Comparison of ENCODE assay signal across 8 cellular contexts in genomic region chr22:35399678-35400334, GRCh38. TPM values are rescaled to one million over a fixed set of nuclear protein-coding genes. Genes with fewer than 3 reads are reported as not detected.
DNase-seq lines count a peak whose midpoint lies in the region; ATAC-seq and TF ChIP-seq lines count a peak whose summit lies in the region.

Gene MCM5 (plus strand): TSS chr22:35400140. CDS start chr22:35400439, 299 bp downstream.

- no peaks in the 10 kb centered on the region for H3K27me3 Mint-ChIP-seq in activated T-helper 17 cell treated with anti-CD3 and anti-CD28 coated beads, Interleukin-2, amount 50 U/mL, for 72 hours
- H3K27me3 Mint-ChIP-seq in naive thymus-derived CD8-positive, alpha-beta T cell: no peaks in the 10 kb centered on the region

- no peaks in the 10 kb centered on the region for H3K9me3 Mint-ChIP-seq in activated T-helper 17 cell treated with anti-CD3 and anti-CD28 coated beads, Interleukin-2, amount 50 U/mL, for 72 hours
- H3K9me3 Mint-ChIP-seq in naive thymus-derived CD8-positive, alpha-beta T cell: no peaks in the 10 kb centered on the region

- peaks cover 44% of the 10 kb centered on the region for H3K4me1 ChIP-seq in DND-41 (ENCODE audit: insufficient read depth, low read length)
- H3K4me1 ChIP-seq in GM23248 (ENCODE audit: insufficient read depth): no peaks in the 10 kb centered on the region

- H3K36me3 Mint-ChIP-seq in activated T-helper 17 cell treated with anti-CD3 and anti-CD28 coated beads, Interleukin-2, amount 50 U/mL, for 72 hours (ENCODE audit: low read depth): peaks cover 55% of the 10 kb centered on the region
- peaks cover 0 to 27% (median 17%) of the 10 kb centered on the region in 3 donors for H3K36me3 Mint-ChIP-seq in naive thymus-derived CD8-positive, alpha-beta T cell

- ATAC-seq in DND-41 (ENCODE audit: insufficient read depth, low read depth): peak; percentile 98
- ATAC-seq in activated T-helper 17 cell treated with anti-CD3 and anti-CD28 coated beads, Interleukin-2, amount 50 U/mL, for 72 hours (replicated peaks): peak; percentile 100
- peak; percentile 99 for ATAC-seq in naive thymus-derived CD8-positive, alpha-beta T cell

- TF ChIP-seq CTCF in DND-41 (IDR thresholded peaks at IDR 0.05; ENCODE audit: borderline replicate concordance, extremely low read depth, low read length, poor library complexity, severe bottlenecking) (no peak), RWPE1 (conservative IDR thresholded peaks at IDR 0.05; ENCODE audit: low read depth) (no peak), fibroblast of mammary gland (conservative IDR thresholded peaks at IDR 0.05; ENCODE audit: control insufficient read depth, insufficient read depth, low read depth, low read length) (no peak)

- H3K4me3 Mint-ChIP-seq in activated T-helper 17 cell treated with anti-CD3 and anti-CD28 coated beads, Interleukin-2, amount 50 U/mL, for 72 hours: peak within 1 kb of the TSS; percentile 98
- peak within 1 kb of the TSS; percentile 98 to 100 (median 98) for H3K4me3 Mint-ChIP-seq in naive thymus-derived CD8-positive, alpha-beta T cell

- H2AFZ ChIP-seq in DND-41 (ENCODE audit: low read depth, low read length) (peak within 1 kb of the TSS; percentile 90), GM23248 (peak within 1 kb of the TSS; percentile 92)

- no peaks in the 10 kb centered on the region for H3K9me2 ChIP-seq in GM23248 (ENCODE audit: insufficient read depth)

- H4K20me1 ChIP-seq in DND-41 (ENCODE audit: insufficient read depth, low read length) (peaks cover 21% of the 10 kb centered on the region), GM23248 (ENCODE audit: insufficient read depth) (no peaks in the 10 kb centered on the region)

- H3K27ac ChIP-seq in DND-41 (ENCODE audit: low read length) (peak within 1 kb of the TSS; percentile 97), GM23248 (peak within 1 kb of the TSS; percentile 30), RWPE1 (peak within 1 kb of the TSS; percentile 82)

- peaks cover 46% of the 10 kb centered on the region for H3K36me3 ChIP-seq in DND-41 (ENCODE audit: insufficient read depth, low read length)
- no peaks in the 10 kb centered on the region for H3K36me3 ChIP-seq in GM23248 (ENCODE audit: low read depth)

- in situ Hi-C loops in GM23248 (cut with MboI): no loop called here

- H3K27me3 ChIP-seq in DND-41 (ENCODE audit: insufficient read depth, low read length, poor library complexity) (no peaks in the 10 kb centered on the region), GM23248 (replicated peaks; ENCODE audit: insufficient read depth) (no peaks in the 10 kb centered on the region)

- H3K4me3 ChIP-seq in DND-41 (ENCODE audit: low read depth in 1 of 2, low read length in 2 of 2) (peak within 1 kb of the TSS; percentile 85 to 86), GM23248 (peak within 1 kb of the TSS; percentile 90), fibroblast of mammary gland (ENCODE audit: control insufficient read depth, low read depth, low read length) (peak within 1 kb of the TSS; percentile 91)

- H3F3A ChIP-seq in GM23248 (ENCODE audit: insufficient read depth): peaks cover 21% of the 10 kb centered on the region

- CTCF ChIA-PET in RWPE1 (lab: Yijun Ruan, JAX): interaction anchor here (0.7 kb wide), 1 partner anchor 13 kb away, joined by 3 read pairs; no protein-coding TSS in a partner anchor

- H3K79me2 ChIP-seq in DND-41 (ENCODE audit: insufficient read depth, low read length) (peaks cover 54% of the 10 kb centered on the region), GM23248 (ENCODE audit: insufficient read depth) (peaks cover 6% of the 10 kb centered on the region)

- H3K9ac ChIP-seq in DND-41 (ENCODE audit: low read depth, low read length) (peak within 1 kb of the TSS; percentile 96), GM23248 (peak within 1 kb of the TSS; percentile 84)

- H3K4me1 Mint-ChIP-seq in activated T-helper 17 cell treated with anti-CD3 and anti-CD28 coated beads, Interleukin-2, amount 50 U/mL, for 72 hours: peaks cover 9% of the 10 kb centered on the region
- peaks cover 13 to 32% (median 28%) of the 10 kb centered on the region in 4 donors for H3K4me1 Mint-ChIP-seq in naive thymus-derived CD8-positive, alpha-beta T cell

- POLR2A ChIA-PET in RWPE1 (lab: Yijun Ruan, JAX; ENCODE audit: low non-redundant PET): no interaction called here
- POLR2A ChIA-PET in naive thymus-derived CD8-positive, alpha-beta T cell (lab: Charles Lee): interaction anchor here (2.4 kb wide), 1 partner anchor 100 kb away, joined by 5 read pairs; the partner anchor contains the start of gene TOM1

- H3K27ac Mint-ChIP-seq in activated T-helper 17 cell treated with anti-CD3 and anti-CD28 coated beads, Interleukin-2, amount 50 U/mL, for 72 hours: peak within 1 kb of the TSS; percentile 96
- H3K27ac Mint-ChIP-seq in naive thymus-derived CD8-positive, alpha-beta T cell: peak within 1 kb of the TSS; percentile 94 to 99 (median 97)

- peak; percentile 99 for DNase-seq in DND-41
- peak; percentile 100 for DNase-seq in GM23248
- peak; percentile 97 for DNase-seq in LHCN-M2 (ENCODE audit: low read depth)
- DNase-seq in RWPE1 (ENCODE audit: low spot score): peak; percentile 98
- peak; percentile 96 for DNase-seq in fibroblast of mammary gland (ENCODE audit: low read depth)
- DNase-seq in naive thymus-derived CD8-positive, alpha-beta T cell: peak; percentile 91 to 98 (median 96)
- peak; percentile 91 to 97 (median 96) for DNase-seq in stimulated activated naive CD4-positive, alpha-beta T cell (lab: John Stamatoyannopoulos, UW)

- H3K9me3 ChIP-seq in DND-41 (ENCODE audit: insufficient read depth, low read length, severe bottlenecking) (no peaks in the 10 kb centered on the region), GM23248 (ENCODE audit: low read depth) (no peaks in the 10 kb centered on the region)

- WGBS in GM23248 (ENCODE audit: low coverage in 1 of 2, low lambda C conversion rate in 2 of 2, missing lambda C conversion rate in 2 of 2), 2 experiments: 1 to 2% methylated on average over 50 to 51 of the region's 51 CpGs

- H3K4me2 ChIP-seq in DND-41 (ENCODE audit: insufficient read depth, low read length): peak within 1 kb of the TSS; percentile 81
- H3K4me2 ChIP-seq in GM23248 (ENCODE audit: unreplicated experiment): peak within 1 kb of the TSS; percentile 79

RNA-seq across cellular contexts. Expression of gene MCM5, which starts in this region (rescaled TPM):
- 34.4 and 37.2 TPM in 2 replicates for total RNA-seq in GM23248 (2014; rRNA removed; shearing (Covaris generic))
- 48.4 and 51.5 TPM in 2 replicates for polyA plus RNA-seq in GM23248 (2016; fragmentation: Nextera tagmentation; extraction: Ambion mirVana)
- total RNA-seq in LHCN-M2 (2014; rRNA removed): 100 and 139 TPM in 2 replicates
- polyA plus RNA-seq in LHCN-M2 (2012): 87.5 TPM
- total RNA-seq in activated T-helper 17 cell treated with anti-CD3 and anti-CD28 coated beads, Interleukin-2, amount 50 U/mL, for 72 hours: 100 to 1,000 TPM; 124 to 273 TPM
- total RNA-seq in naive thymus-derived CD8-positive, alpha-beta T cell: 10 to 100 TPM; 64.3 to 68.1 TPM
- 10 to 100 TPM; 22.3 to 25.6 (median 25.6) TPM for polyA plus RNA-seq in naive thymus-derived CD8-positive, alpha-beta T cell

Comparison
In these comparisons a context has a peak if more than half of its experiments do, and no peak if none do; other contexts are left out.
1. Peak in every context shown above with its lines: DNase-seq, ATAC-seq, H3K4me3 ChIP-seq and H3K27ac ChIP-seq.
2. H3K27ac ChIP-seq: peak in every context shown above with its lines; median percentile 97 in DND-41; 82 in RWPE1; 30 in GM23248.